ENCODE assay signal across 22 cellular contexts in genomic region chr16:57727610-57728009, GRCh38. TPM values are rescaled to one million over a fixed set of nuclear protein-coding genes. Genes with fewer than 3 reads are reported as not detected.
DNase-seq lines count a peak whose midpoint lies in the region; ATAC-seq, FAIRE-seq and TF ChIP-seq lines count a peak whose summit lies in the region.
"Had no signal": no experiment of that assay in that cellular context is flagged by ENCODE, and none has a peak within 500 bp of the region (broad histone marks: within the 10 kb centered on the region; RNA-seq: fewer than 3 reads in every experiment).

No MANE protein-coding gene starts in this region.

- no peak for ATAC-seq in CD8-positive, alpha-beta T cell

- H2BK20ac ChIP-seq in H1 (ENCODE audit: low read length) = no peak overlapping the region

- no peak for TF ChIP-seq POLR2A in NB4 (IDR thresholded peaks at IDR 0.05; ENCODE audit: extremely low read depth, insufficient read length)
- TF ChIP-seq POLR2A in H1 (IDR thresholded peaks at IDR 0.05; ENCODE audit: control extremely low read depth in 1 of 2, low read depth in 2 of 2, low read length in 2 of 2) = no peak

- no peak overlapping the region for H3K27ac ChIP-seq in H1 (ENCODE audit: low read depth, low read length)
- no peak overlapping the region for H3K27ac ChIP-seq in CD8-positive, alpha-beta T cell (ENCODE audit: low read depth, low read length)
- H3K27ac ChIP-seq: SJSA1 had no signal

- TF ChIP-seq EP300 in H1 (IDR thresholded peaks at IDR 0.05; ENCODE audit: borderline replicate concordance in 1 of 2, low read depth in 2 of 2, low read length in 2 of 2) = no peak

- H4K5ac ChIP-seq in H1 (ENCODE audit: insufficient read length, low read depth, low read length) = no peak overlapping the region

- FAIRE-seq in H1 (lab: Jason Lieb, UNC) = no peak
- FAIRE-seq: GM18507 had no signal

- H3K4ac ChIP-seq in H1 (replicated peaks; ENCODE audit: insufficient read length, low read depth, low read length) = no peak overlapping the region

- no peak overlapping the region for H3K4me2 ChIP-seq in H1 (ENCODE audit: insufficient read depth in 1 of 2, low read depth in 2 of 2, low read length in 2 of 2)

- no peaks in the 10 kb centered on the region for H3K79me2 ChIP-seq in H1 (ENCODE audit: control insufficient read depth in 1 of 2, insufficient read depth in 2 of 2, low read length in 2 of 2)

- H3K23me2 ChIP-seq in H1 (ENCODE audit: low read depth, low read length) = peaks cover 17% of the 10 kb centered on the region; the same call in 1 of the 2 replicates

- no peaks in the 10 kb centered on the region for H3K79me1 ChIP-seq in H1 (ENCODE audit: low read depth, low read length)

- no peak overlapping the region for H2BK5ac ChIP-seq in H1 (ENCODE audit: low read depth, low read length)

- H2AFZ ChIP-seq in H1 (ENCODE audit: low read length) = no peak overlapping the region

- H3K36me3 Mint-ChIP-seq in CD8-positive, alpha-beta T cell = no peaks in the 10 kb centered on the region
- H3K36me3 Mint-ChIP-seq: CD14-positive monocyte had no signal

- no peak overlapping the region for H3K18ac ChIP-seq in H1 (ENCODE audit: extremely low read depth, low read length)

- H4K20me1 ChIP-seq in H1 (replicated peaks in 1 of 2; ENCODE audit: control insufficient read depth in 1 of 2, insufficient read depth in 2 of 2, low read length in 2 of 2) = peaks cover 0 to 3% of the 10 kb centered on the region in 2 experiments

- TF ChIP-seq CTCF in GM13976 (IDR thresholded peaks at IDR 0.05; ENCODE audit: borderline replicate concordance, control extremely low read depth, extremely low read depth, insufficient read depth, missing control alignments) (peak; percentile 10), NB4 (IDR thresholded peaks at IDR 0.05; ENCODE audit: low read depth, low read length) (peak; percentile 13), H1 (IDR thresholded peaks at IDR 0.05; ENCODE audit: control extremely low read depth in 1 of 3, insufficient read depth in 1 of 3, low read depth in 1 of 3, low read length in 3 of 3) (peak; percentile 24 to 41 (median 37); a peak in 3 of 4 replicates)
- TF ChIP-seq CTCF in CD8-positive, alpha-beta T cell (IDR thresholded peaks at IDR 0.05) = no peak

- no peak overlapping the region for H3K4me3 Mint-ChIP-seq in CD8-positive, alpha-beta T cell
- H3K4me3 Mint-ChIP-seq: CD14-positive monocyte had no signal

- H4K8ac ChIP-seq in H1 (ENCODE audit: extremely low read depth, insufficient read depth, low read length) = no peak overlapping the region

- no peaks in the 10 kb centered on the region for H3K27me3 Mint-ChIP-seq in CD8-positive, alpha-beta T cell (ENCODE audit: low read depth)

- intact Hi-C loops in posterior vena cava (cut with DNase I) = no loop called here
- intact Hi-C loops in CD8-positive, alpha-beta T cell (cut with DNase I, micrococcal nuclease) = no loop called here

- CTCF ChIA-PET in H1 (lab: Charles Lee; ENCODE audit: partially characterized antibody) = interaction anchor here (0.7 to 6.6 kb wide), 15 partner anchors 13 to 265 kb away, joined by 3 to 48 read pairs (median 3); partner anchors contain the start of gene ADGRG3
- CTCF ChIA-PET in CD8-positive, alpha-beta T cell (lab: Charles Lee) = no interaction called here

- no peaks in the 10 kb centered on the region for H3K36me3 ChIP-seq in H1 (ENCODE audit: control insufficient read depth in 2 of 4, insufficient read depth in 4 of 4, low read length in 3 of 4)
- no peaks in the 10 kb centered on the region for H3K36me3 ChIP-seq in CD8-positive, alpha-beta T cell (ENCODE audit: insufficient read depth, low read length)
- H3K36me3 ChIP-seq: SJSA1 had no signal

- H3K9me3 ChIP-seq in H1 (ENCODE audit: insufficient read depth in 2 of 2, low read depth in 1 of 2, low read length in 1 of 2) = no peaks in the 10 kb centered on the region
- H3K9me3 ChIP-seq in CD8-positive, alpha-beta T cell (ENCODE audit: low read length) = no peaks in the 10 kb centered on the region
- H3K9me3 ChIP-seq: SJSA1 had no signal

- H3K9ac ChIP-seq in H1 (replicated peaks in 1 of 4; ENCODE audit: extremely low read depth in 1 of 4, low read depth in 3 of 4, low read length in 3 of 4) = no peak overlapping the region

- no peaks in the 10 kb centered on the region; a peak in 1 of 7 replicates for H3K27me3 ChIP-seq in H1 (replicated peaks in 1 of 4; ENCODE audit: control insufficient read depth in 3 of 4, extremely low read depth in 1 of 4, insufficient read depth in 3 of 4, low read length in 3 of 4)
- H3K27me3 ChIP-seq in CD8-positive, alpha-beta T cell (ENCODE audit: insufficient read depth, low read length) = no peaks in the 10 kb centered on the region
- H3K27me3 ChIP-seq: SJSA1 had no signal

- H3K56ac ChIP-seq in H1 (replicated peaks; ENCODE audit: insufficient read length, low read depth, low read length) = no peak overlapping the region

- 77% methylated on average over 4 of the region's 4 CpGs; no CpG with 5 or more reads in 1 of the 2 experiments for WGBS in H1 (ENCODE audit: extremely low coverage in 1 of 2, insufficient coverage in 1 of 2, insufficient read length in 1 of 2, insufficient replicate concordance in 2 of 2, low coverage in 1 of 2, low lambda C conversion rate in 2 of 2, missing lambda C conversion rate in 1 of 2), 2 experiments

- H3K4me3 ChIP-seq in NB4 (ENCODE audit: low read depth, low read length) = no peak overlapping the region
- no peak overlapping the region for H3K4me3 ChIP-seq in H1 (ENCODE audit: extremely low read depth in 1 of 4, insufficient read depth in 2 of 4, low read depth in 3 of 4, low read length in 4 of 4)
- H3K4me3 ChIP-seq in CD8-positive, alpha-beta T cell (ENCODE audit: low read depth, low read length) = no peak overlapping the region
- H3K4me3 ChIP-seq: SJSA1 had no signal

- H3K27ac Mint-ChIP-seq in CD8-positive, alpha-beta T cell = no peak overlapping the region
- H3K27ac Mint-ChIP-seq: CD14-positive monocyte had no signal

- POLR2A ChIA-PET in H1 (lab: Charles Lee; ENCODE audit: partially characterized antibody) = interaction anchor here (1.4 to 3.2 kb wide), 2 partner anchors 8 to 273 kb away, joined by 3 to 22 read pairs; partner anchors contain the start of genes KATNB1 and ZNF319
- POLR2A ChIA-PET in CD8-positive, alpha-beta T cell (lab: Charles Lee) = no interaction called here

- in situ Hi-C loops in GM13976 (cut with MboI; ENCODE audit: low sequenced_read_pairs, unreplicated experiment) = no loop called here

- 0 out of 4 replicates have a peak, but pooled peaks of 1 of the 2 experiments have one; percentile 11 for TF ChIP-seq RAD21 in H1 (IDR thresholded peaks at IDR 0.05 in 1 of 2, conservative IDR thresholded peaks at IDR 0.05 in 1 of 2; ENCODE audit: low read depth in 2 of 2, low read length in 2 of 2)

- no peak overlapping the region for H2BK15ac ChIP-seq in H1 (ENCODE audit: low read length)

- H3K4me1 ChIP-seq in H1 (replicated peaks in 1 of 4; ENCODE audit: control insufficient read depth in 3 of 4, insufficient read depth in 4 of 4, low read length in 3 of 4) = no peaks in the 10 kb centered on the region; a peak in 1 of 7 replicates
- H3K4me1 ChIP-seq in CD8-positive, alpha-beta T cell (ENCODE audit: insufficient read depth, low read length) = no peaks in the 10 kb centered on the region
- H3K4me1 ChIP-seq: Caco-2, SJSA1 had no signal

- H2BK12ac ChIP-seq in H1 (ENCODE audit: low read depth, low read length) = no peak overlapping the region

- no peaks in the 10 kb centered on the region for H3K4me1 Mint-ChIP-seq in CD8-positive, alpha-beta T cell (ENCODE audit: low read depth)

- H3K9me3 Mint-ChIP-seq in CD8-positive, alpha-beta T cell = peaks cover 2% of the 10 kb centered on the region

- no peak overlapping the region for H2BK120ac ChIP-seq in H1 (replicated peaks; ENCODE audit: low read depth, low read length)

- H3K23ac ChIP-seq in H1 (ENCODE audit: insufficient read length) = no peak overlapping the region

- DNase-seq in GM13976 (ENCODE audit: low spot score) = no peak
- DNase-seq in NB4 (ENCODE audit: low read depth) = no peak
- DNase-seq in H1 (ENCODE audit: low read depth in 1 of 2, low spot score in 2 of 2) = no peak
- peak; percentile 73 for DNase-seq in posterior vena cava (ENCODE audit: low spot score)
- no peak for DNase-seq in CD8-positive, alpha-beta T cell
- DNase-seq in CD1c-positive myeloid dendritic cell (ENCODE audit: extremely low spot score) = no peak
- DNase-seq in ureter (ENCODE audit: low spot score) = no peak
- DNase-seq in activated CD4-positive, alpha-beta T cell treated with anti-CD3 and anti-CD28 coated beads for 4 hours = no peak
- DNase-seq: AML-193, GOT3, MV-4-11, NCI-H1436, NCI-H2171 treated with DMSO at 0.1 percent for 48 hours, NCI-H748 treated with DMSO at 0.1 percent for 48 hours, RPMI8226 had no signal

- no peak overlapping the region for H4K91ac ChIP-seq in H1 (replicated peaks; ENCODE audit: insufficient read length, low read length)

- no peak overlapping the region for H2AK5ac ChIP-seq in H1 (ENCODE audit: low read depth, low read length)

- no peak overlapping the region for H3K14ac ChIP-seq in H1 (ENCODE audit: insufficient read length)

RNA-seq across cellular contexts. Expression of gene KATNB1, which starts 8.0 kb away (rescaled TPM):
- total RNA-seq in H1 (2021; fragmentation: NEBNext Ultra II Directional; extraction: Animal tissue kit (Norgen Biotek cat#: 25700)) = 50.2 and 50.3 TPM in 2 replicates
- polyA plus RNA-seq in H1 (2011; rRNA removed) = 60.4 and 88.4 TPM in 2 replicates
- polyA plus RNA-seq in H1 (2011; cell fraction: cytosol; rRNA removed) = 55.3 TPM
- 166 TPM for polyA plus RNA-seq in H1 (2011; cell fraction: nucleus; rRNA removed)
- polyA plus RNA-seq in H1 (2012, experiment 1 of 2) = 25.0 to 47.4 TPM (median 43.4 TPM) in 4 replicates
- polyA plus RNA-seq in H1 (2012, experiment 2 of 2) = 48.3 TPM
- 31.0 TPM for polyA plus RNA-seq in H1 (2013, experiment 1 of 2)
- polyA plus RNA-seq in H1 (2013, experiment 2 of 2) = 28.8 TPM
- 31.8 and 43.0 TPM in 2 replicates for polyA minus RNA-seq in H1 (2011; rRNA and poly(A)+ RNA removed)
- polyA minus RNA-seq in H1 (2011; cell fraction: cytosol; rRNA and poly(A)+ RNA removed) = 29.9 TPM
- polyA minus RNA-seq in H1 (2011; cell fraction: nucleus; rRNA and poly(A)+ RNA removed) = 42.7 TPM
- total RNA-seq in posterior vena cava = 10 to 100 TPM in 1 of 2 donors, 1 to 10 TPM in 1; 9.1 to 12.8 TPM
- total RNA-seq in CD8-positive, alpha-beta T cell = 10 to 100 TPM; 15.0 to 17.5 TPM
- total RNA-seq in ureter = 19.0 TPM

RNA-seq across cellular contexts. Expression of gene DRC7, which starts 33.0 kb away (rescaled TPM):
- not detected in 2 replicates for total RNA-seq in H1 (2021; fragmentation: NEBNext Ultra II Directional; extraction: Animal tissue kit (Norgen Biotek cat#: 25700))
- 0.13 and 0.14 TPM in 2 replicates for polyA plus RNA-seq in H1 (2011; rRNA removed)
- 0.16 TPM for polyA plus RNA-seq in H1 (2011; cell fraction: cytosol; rRNA removed)
- polyA plus RNA-seq in H1 (2011; cell fraction: nucleus; rRNA removed) = 0.27 TPM
- polyA plus RNA-seq in H1 (2012, experiment 1 of 2) = 0.23 to 0.48 TPM (median 0.27 TPM) in 3 of 4 replicates, not detected in the other
- polyA plus RNA-seq in H1 (2012, experiment 2 of 2) = not detected
- 0.06 TPM for polyA plus RNA-seq in H1 (2013, experiment 1 of 2)
- 0.04 TPM for polyA plus RNA-seq in H1 (2013, experiment 2 of 2)
- 0.09 TPM in 1 of 2 replicates, not detected in the other for polyA minus RNA-seq in H1 (2011; rRNA and poly(A)+ RNA removed)
- polyA minus RNA-seq in H1 (2011; cell fraction: cytosol; rRNA and poly(A)+ RNA removed) = not detected
- not detected for polyA minus RNA-seq in H1 (2011; cell fraction: nucleus; rRNA and poly(A)+ RNA removed)
- total RNA-seq in posterior vena cava = not detected
- not detected for total RNA-seq in CD8-positive, alpha-beta T cell
- total RNA-seq in ureter = 0.49 TPM
- total RNA-seq: G401, HT1080, NCI-H460, SJSA1 had no signal

RNA-seq across cellular contexts. Expression of gene ADGRG3, which starts 59.5 kb away (rescaled TPM):
- total RNA-seq in H1 (2021; fragmentation: NEBNext Ultra II Directional; extraction: Animal tissue kit (Norgen Biotek cat#: 25700)) = 0.15 and 0.28 TPM in 2 replicates
- 0.94 and 0.98 TPM in 2 replicates for polyA plus RNA-seq in H1 (2011; rRNA removed)
- 1.00 TPM for polyA plus RNA-seq in H1 (2011; cell fraction: cytosol; rRNA removed)
- polyA plus RNA-seq in H1 (2011; cell fraction: nucleus; rRNA removed) = 0.87 TPM
- 0.64 to 1.4 TPM (median 0.87 TPM) in 4 replicates for polyA plus RNA-seq in H1 (2012, experiment 1 of 2)
- 0.42 TPM for polyA plus RNA-seq in H1 (2012, experiment 2 of 2)
- 0.20 TPM for polyA plus RNA-seq in H1 (2013, experiment 1 of 2)
- 0.52 TPM for polyA plus RNA-seq in H1 (2013, experiment 2 of 2)
- polyA minus RNA-seq in H1 (2011; rRNA and poly(A)+ RNA removed) = 0.59 and 0.69 TPM in 2 replicates
- polyA minus RNA-seq in H1 (2011; cell fraction: cytosol; rRNA and poly(A)+ RNA removed) = not detected
- polyA minus RNA-seq in H1 (2011; cell fraction: nucleus; rRNA and poly(A)+ RNA removed) = 0.60 TPM
- 10 to 100 TPM in 1 of 2 donors, 1 to 10 TPM in 1; 6.8 to 10.4 TPM for total RNA-seq in posterior vena cava
- under 1 TPM in 1 of 2 experiments, not detected in 1; 0.14 TPM for total RNA-seq in CD8-positive, alpha-beta T cell
- total RNA-seq in ureter = 2.2 TPM
- total RNA-seq: G401, HT1080, SJSA1 had no signal
